In genomic region chr6:31541658-31542521, GRCh38 we compare ENCODE assay signal across 8 cellular contexts.
DNase-seq lines count a peak whose midpoint lies in the region; ATAC-seq lines count a peak whose summit lies in the region.

TSS of gene DDX39B (minus strand) at chr6:31542003. CDS start at chr6:31540532, 1,471 bp downstream.

- H3K36me3 Mint-ChIP-seq in central memory CD8-positive, alpha-beta T cell (ENCODE audit: insufficient read depth) = peaks cover 52% of the 10 kb centered on the region

- peak; percentile 96 for DNase-seq in AG08396 (ENCODE audit: low spot score)
- DNase-seq in NCI-H446 (lab: John Stamatoyannopoulos, UW) = peak; percentile 97 to 98
- peak; percentile 80 to 91 for DNase-seq in central memory CD8-positive, alpha-beta T cell (ENCODE audit: low spot score in 2 of 2)
- DNase-seq in islet precursor cell = peak; percentile 97
- peak; percentile 89 for DNase-seq in stimulated activated CD4-positive, alpha-beta T cell treated with anti-CD3 and anti-CD28 coated beads, Interleukin-12 subunit alpha, Interleukin-12 subunit beta, amount 100 ng/mL, for 4 hours

- H3K27me3 Mint-ChIP-seq in central memory CD8-positive, alpha-beta T cell = no peaks in the 10 kb centered on the region

- peak within 1 kb of the TSS; percentile 99 for H3K27ac Mint-ChIP-seq in central memory CD8-positive, alpha-beta T cell (ENCODE audit: low read depth)

- H3K4me1 Mint-ChIP-seq in central memory CD8-positive, alpha-beta T cell = peaks cover 48% of the 10 kb centered on the region

- ATAC-seq in GM19025 (IDR thresholded peaks at IDR 0.05; ENCODE audit: low read depth, unreplicated experiment) = peak; percentile 65
- ATAC-seq in HG03342 (IDR thresholded peaks at IDR 0.05; ENCODE audit: unreplicated experiment) = peak; percentile 67
- ATAC-seq in activated CD4-positive, CD25-positive, alpha-beta regulatory T cell treated with anti-CD3 and anti-CD28 coated beads, Interleukin-2, amount 50 U/mL, for 24 hours = peak; percentile 77 to 85
- peak; percentile 74 for ATAC-seq in central memory CD8-positive, alpha-beta T cell (replicated peaks; ENCODE audit: extremely low read depth, poor library complexity, severe bottlenecking)

- H3K4me3 Mint-ChIP-seq in central memory CD8-positive, alpha-beta T cell = peak within 1 kb of the TSS; percentile 98

- no peaks in the 10 kb centered on the region for H3K9me3 Mint-ChIP-seq in central memory CD8-positive, alpha-beta T cell

Comparison
In these comparisons a context has a peak if more than half of its experiments do, and no peak if none do; other contexts are left out.
1. Peak in every context shown above with its lines: DNase-seq and ATAC-seq.